ENCODE assay signal across 3 cellular contexts in the genomic region with DNA sequence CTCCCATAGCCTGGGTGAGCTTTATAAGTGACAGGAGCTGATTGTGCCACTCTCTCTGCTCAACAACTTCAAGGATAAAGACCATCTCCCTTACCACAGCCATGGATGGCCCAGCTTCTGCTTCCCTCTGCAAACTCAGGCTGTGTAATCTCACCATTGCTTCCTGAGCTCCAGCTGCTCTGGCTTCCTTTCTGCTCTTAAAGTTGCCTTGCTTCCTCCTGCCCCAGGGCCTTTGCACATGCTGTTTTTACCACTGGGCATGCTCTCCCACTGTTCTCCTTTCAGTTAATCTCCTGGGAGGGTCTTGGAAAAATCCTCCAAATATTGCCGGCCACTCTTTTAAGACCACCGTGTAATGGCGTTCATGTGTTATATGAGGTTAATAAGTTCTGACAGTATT.
TF ChIP-seq lines count a peak whose summit lies in the region.

No MANE protein-coding gene starts in this region.

TF ChIP-seq in HEK293, 187 proteins besides CTCF, POLR2A, EP300 and RAD21:
- TF ChIP-seq ZNF555 (tag by site-specific recombination; conservative IDR thresholded peaks at IDR 0.05) (no peak), ZSCAN16 (tag by site-specific recombination; IDR thresholded peaks at IDR 0.05) (no peak), ZNF549 (tag by site-specific recombination; IDR thresholded peaks at IDR 0.05) (no peak), ZNF623 (tag by site-specific recombination; IDR thresholded peaks at IDR 0.05) (peak; percentile 46), ZBTB7A (tag by site-specific recombination; IDR thresholded peaks at IDR 0.05; ENCODE audit: low read depth) (no peak)

TF ChIP-seq in K562, 482 proteins besides CTCF, POLR2A, EP300 and RAD21:
- TF ChIP-seq, protein P1, sequence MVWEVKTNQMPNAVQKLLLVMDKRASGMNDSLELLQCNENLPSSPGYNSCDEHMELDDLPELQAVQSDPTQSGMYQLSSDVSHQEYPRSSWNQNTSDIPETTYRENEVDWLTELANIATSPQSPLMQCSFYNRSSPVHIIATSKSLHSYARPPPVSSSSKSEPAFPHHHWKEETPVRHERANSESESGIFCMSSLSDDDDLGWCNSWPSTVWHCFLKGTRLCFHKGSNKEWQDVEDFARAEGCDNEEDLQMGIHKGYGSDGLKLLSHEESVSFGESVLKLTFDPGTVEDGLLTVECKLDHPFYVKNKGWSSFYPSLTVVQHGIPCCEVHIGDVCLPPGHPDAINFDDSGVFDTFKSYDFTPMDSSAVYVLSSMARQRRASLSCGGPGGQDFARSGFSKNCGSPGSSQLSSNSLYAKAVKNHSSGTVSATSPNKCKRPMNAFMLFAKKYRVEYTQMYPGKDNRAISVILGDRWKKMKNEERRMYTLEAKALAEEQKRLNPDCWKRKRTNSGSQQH (CRISPR knock-in tag; IDR thresholded peaks at IDR 0.05) = no peak
- TF ChIP-seq, protein P2, sequence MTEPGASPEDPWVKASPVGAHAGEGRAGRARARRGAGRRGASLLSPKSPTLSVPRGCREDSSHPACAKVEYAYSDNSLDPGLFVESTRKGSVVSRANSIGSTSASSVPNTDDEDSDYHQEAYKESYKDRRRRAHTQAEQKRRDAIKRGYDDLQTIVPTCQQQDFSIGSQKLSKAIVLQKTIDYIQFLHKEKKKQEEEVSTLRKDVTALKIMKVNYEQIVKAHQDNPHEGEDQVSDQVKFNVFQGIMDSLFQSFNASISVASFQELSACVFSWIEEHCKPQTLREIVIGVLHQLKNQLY (CRISPR knock-in tag; conservative IDR thresholded peaks at IDR 0.05) = no peak
- TF ChIP-seq, protein P3, sequence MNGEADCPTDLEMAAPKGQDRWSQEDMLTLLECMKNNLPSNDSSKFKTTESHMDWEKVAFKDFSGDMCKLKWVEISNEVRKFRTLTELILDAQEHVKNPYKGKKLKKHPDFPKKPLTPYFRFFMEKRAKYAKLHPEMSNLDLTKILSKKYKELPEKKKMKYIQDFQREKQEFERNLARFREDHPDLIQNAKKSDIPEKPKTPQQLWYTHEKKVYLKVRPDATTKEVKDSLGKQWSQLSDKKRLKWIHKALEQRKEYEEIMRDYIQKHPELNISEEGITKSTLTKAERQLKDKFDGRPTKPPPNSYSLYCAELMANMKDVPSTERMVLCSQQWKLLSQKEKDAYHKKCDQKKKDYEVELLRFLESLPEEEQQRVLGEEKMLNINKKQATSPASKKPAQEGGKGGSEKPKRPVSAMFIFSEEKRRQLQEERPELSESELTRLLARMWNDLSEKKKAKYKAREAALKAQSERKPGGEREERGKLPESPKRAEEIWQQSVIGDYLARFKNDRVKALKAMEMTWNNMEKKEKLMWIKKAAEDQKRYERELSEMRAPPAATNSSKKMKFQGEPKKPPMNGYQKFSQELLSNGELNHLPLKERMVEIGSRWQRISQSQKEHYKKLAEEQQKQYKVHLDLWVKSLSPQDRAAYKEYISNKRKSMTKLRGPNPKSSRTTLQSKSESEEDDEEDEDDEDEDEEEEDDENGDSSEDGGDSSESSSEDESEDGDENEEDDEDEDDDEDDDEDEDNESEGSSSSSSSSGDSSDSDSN (IDR thresholded peaks at IDR 0.05; ENCODE audit: borderline replicate concordance in 1 of 2, low read depth in 2 of 2, low read length in 2 of 2) = no peak
- TF ChIP-seq RBM25 (IDR thresholded peaks at IDR 0.05; ENCODE audit: low read depth, low read length, severe bottlenecking) = peak; percentile 59

TF ChIP-seq in H1, 55 proteins besides CTCF, POLR2A, EP300 and RAD21:
- TF ChIP-seq, protein P4, sequence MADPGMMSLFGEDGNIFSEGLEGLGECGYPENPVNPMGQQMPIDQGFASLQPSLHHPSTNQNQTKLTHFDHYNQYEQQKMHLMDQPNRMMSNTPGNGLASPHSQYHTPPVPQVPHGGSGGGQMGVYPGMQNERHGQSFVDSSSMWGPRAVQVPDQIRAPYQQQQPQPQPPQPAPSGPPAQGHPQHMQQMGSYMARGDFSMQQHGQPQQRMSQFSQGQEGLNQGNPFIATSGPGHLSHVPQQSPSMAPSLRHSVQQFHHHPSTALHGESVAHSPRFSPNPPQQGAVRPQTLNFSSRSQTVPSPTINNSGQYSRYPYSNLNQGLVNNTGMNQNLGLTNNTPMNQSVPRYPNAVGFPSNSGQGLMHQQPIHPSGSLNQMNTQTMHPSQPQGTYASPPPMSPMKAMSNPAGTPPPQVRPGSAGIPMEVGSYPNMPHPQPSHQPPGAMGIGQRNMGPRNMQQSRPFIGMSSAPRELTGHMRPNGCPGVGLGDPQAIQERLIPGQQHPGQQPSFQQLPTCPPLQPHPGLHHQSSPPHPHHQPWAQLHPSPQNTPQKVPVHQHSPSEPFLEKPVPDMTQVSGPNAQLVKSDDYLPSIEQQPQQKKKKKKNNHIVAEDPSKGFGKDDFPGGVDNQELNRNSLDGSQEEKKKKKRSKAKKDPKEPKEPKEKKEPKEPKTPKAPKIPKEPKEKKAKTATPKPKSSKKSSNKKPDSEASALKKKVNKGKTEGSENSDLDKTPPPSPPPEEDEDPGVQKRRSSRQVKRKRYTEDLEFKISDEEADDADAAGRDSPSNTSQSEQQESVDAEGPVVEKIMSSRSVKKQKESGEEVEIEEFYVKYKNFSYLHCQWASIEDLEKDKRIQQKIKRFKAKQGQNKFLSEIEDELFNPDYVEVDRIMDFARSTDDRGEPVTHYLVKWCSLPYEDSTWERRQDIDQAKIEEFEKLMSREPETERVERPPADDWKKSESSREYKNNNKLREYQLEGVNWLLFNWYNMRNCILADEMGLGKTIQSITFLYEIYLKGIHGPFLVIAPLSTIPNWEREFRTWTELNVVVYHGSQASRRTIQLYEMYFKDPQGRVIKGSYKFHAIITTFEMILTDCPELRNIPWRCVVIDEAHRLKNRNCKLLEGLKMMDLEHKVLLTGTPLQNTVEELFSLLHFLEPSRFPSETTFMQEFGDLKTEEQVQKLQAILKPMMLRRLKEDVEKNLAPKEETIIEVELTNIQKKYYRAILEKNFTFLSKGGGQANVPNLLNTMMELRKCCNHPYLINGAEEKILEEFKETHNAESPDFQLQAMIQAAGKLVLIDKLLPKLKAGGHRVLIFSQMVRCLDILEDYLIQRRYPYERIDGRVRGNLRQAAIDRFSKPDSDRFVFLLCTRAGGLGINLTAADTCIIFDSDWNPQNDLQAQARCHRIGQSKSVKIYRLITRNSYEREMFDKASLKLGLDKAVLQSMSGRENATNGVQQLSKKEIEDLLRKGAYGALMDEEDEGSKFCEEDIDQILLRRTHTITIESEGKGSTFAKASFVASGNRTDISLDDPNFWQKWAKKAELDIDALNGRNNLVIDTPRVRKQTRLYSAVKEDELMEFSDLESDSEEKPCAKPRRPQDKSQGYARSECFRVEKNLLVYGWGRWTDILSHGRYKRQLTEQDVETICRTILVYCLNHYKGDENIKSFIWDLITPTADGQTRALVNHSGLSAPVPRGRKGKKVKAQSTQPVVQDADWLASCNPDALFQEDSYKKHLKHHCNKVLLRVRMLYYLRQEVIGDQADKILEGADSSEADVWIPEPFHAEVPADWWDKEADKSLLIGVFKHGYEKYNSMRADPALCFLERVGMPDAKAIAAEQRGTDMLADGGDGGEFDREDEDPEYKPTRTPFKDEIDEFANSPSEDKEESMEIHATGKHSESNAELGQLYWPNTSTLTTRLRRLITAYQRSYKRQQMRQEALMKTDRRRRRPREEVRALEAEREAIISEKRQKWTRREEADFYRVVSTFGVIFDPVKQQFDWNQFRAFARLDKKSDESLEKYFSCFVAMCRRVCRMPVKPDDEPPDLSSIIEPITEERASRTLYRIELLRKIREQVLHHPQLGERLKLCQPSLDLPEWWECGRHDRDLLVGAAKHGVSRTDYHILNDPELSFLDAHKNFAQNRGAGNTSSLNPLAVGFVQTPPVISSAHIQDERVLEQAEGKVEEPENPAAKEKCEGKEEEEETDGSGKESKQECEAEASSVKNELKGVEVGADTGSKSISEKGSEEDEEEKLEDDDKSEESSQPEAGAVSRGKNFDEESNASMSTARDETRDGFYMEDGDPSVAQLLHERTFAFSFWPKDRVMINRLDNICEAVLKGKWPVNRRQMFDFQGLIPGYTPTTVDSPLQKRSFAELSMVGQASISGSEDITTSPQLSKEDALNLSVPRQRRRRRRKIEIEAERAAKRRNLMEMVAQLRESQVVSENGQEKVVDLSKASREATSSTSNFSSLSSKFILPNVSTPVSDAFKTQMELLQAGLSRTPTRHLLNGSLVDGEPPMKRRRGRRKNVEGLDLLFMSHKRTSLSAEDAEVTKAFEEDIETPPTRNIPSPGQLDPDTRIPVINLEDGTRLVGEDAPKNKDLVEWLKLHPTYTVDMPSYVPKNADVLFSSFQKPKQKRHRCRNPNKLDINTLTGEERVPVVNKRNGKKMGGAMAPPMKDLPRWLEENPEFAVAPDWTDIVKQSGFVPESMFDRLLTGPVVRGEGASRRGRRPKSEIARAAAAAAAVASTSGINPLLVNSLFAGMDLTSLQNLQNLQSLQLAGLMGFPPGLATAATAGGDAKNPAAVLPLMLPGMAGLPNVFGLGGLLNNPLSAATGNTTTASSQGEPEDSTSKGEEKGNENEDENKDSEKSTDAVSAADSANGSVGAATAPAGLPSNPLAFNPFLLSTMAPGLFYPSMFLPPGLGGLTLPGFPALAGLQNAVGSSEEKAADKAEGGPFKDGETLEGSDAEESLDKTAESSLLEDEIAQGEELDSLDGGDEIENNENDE (IDR thresholded peaks at IDR 0.05; ENCODE audit: insufficient replicate concordance, low read length) = no peak
- TF ChIP-seq KDM1A (IDR thresholded peaks at IDR 0.05; ENCODE audit: borderline replicate concordance, low read length) = peak; percentile 56; the same call in 1 of the 2 replicates
